9 cellular contexts compared by ENCODE assay signal in the genomic region with DNA sequence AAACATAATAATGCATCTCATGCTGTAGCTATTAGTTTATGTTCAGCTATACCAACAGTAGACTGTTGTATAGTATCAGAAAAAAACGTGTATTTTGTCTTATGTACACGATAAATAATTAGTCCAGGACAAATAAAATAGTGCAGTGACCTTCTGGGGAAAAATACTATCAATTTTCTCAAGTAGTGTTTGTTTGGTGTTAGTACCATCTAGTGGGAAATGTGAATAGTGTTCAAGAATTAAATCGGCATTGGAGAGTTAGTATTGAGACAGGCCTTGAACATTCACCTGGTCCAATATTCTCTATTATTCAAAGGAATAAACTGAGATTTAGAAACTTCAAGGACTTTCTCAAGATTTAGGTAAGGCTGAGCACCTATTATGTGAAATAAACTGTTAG. TPM values are rescaled to one million over a fixed set of nuclear protein-coding genes. Genes with fewer than 3 reads are reported as not detected.
DNase-seq lines count a peak whose midpoint lies in the region; ATAC-seq and TF ChIP-seq lines count a peak whose summit lies in the region.
"Had no signal": no experiment of that assay in that cellular context is flagged by ENCODE, and none has a peak within 500 bp of the region (broad histone marks: within the 10 kb centered on the region; RNA-seq: fewer than 3 reads in every experiment).

No MANE protein-coding gene starts in this region.

- no peaks in the 10 kb centered on the region for H4K20me1 ChIP-seq in SK-N-SH (ENCODE audit: insufficient read depth)

- peak; percentile 86 for TF ChIP-seq RAD21 in SK-N-SH (IDR thresholded peaks at IDR 0.05; ENCODE audit: low read length)

- no peaks in the 10 kb centered on the region for H3K9me2 ChIP-seq in SK-N-SH

- intact Hi-C loops in heart right ventricle (cut with DNase I) = loop anchor here in 5 of 10 donors (5.0 to 10.0 kb wide), 3 partner anchors 122 to 295 kb away; a partner anchor contains a TSS

- peaks cover 5% of the 10 kb centered on the region for H3K27me3 Mint-ChIP-seq in activated CD8-positive, alpha-beta T cell treated with anti-CD3 and anti-CD28 coated beads, Interleukin-2, amount 10 ng/mL, durations not matched to agents 7 days and 5 days (ENCODE audit: low read depth)

- H3K36me3 ChIP-seq in SK-N-SH (replicated peaks in 1 of 2; ENCODE audit: control insufficient read depth in 1 of 2, insufficient read depth in 2 of 2, low read length in 1 of 2) (no peaks in the 10 kb centered on the region), heart right ventricle (no peaks in the 10 kb centered on the region)

- H3K4me2 ChIP-seq in SK-N-SH = no peak overlapping the region

- H3K4me3 ChIP-seq in SK-N-SH (ENCODE audit: low read depth in 2 of 2, low read length in 1 of 2) = no peak overlapping the region
- H3K4me3 ChIP-seq in heart right ventricle = no peak overlapping the region

- no peak overlapping the region for H3K27ac Mint-ChIP-seq in activated CD8-positive, alpha-beta T cell treated with anti-CD3 and anti-CD28 coated beads, Interleukin-2, amount 10 ng/mL, durations not matched to agents 7 days and 5 days

- H3K9me3 Mint-ChIP-seq in activated CD8-positive, alpha-beta T cell treated with anti-CD3 and anti-CD28 coated beads, Interleukin-2, amount 10 ng/mL, durations not matched to agents 7 days and 5 days (ENCODE audit: insufficient read depth) = no peaks in the 10 kb centered on the region
- H3K9me3 Mint-ChIP-seq: CD8-positive, alpha-beta memory T cell had no signal

- H3K9ac ChIP-seq in SK-N-SH = no peak overlapping the region

- no peak overlapping the region for H2AFZ ChIP-seq in SK-N-SH (ENCODE audit: low read depth)

- no peak overlapping the region for H3K4me3 Mint-ChIP-seq in activated CD8-positive, alpha-beta T cell treated with anti-CD3 and anti-CD28 coated beads, Interleukin-2, amount 10 ng/mL, durations not matched to agents 7 days and 5 days
- H3K4me3 Mint-ChIP-seq: CD8-positive, alpha-beta memory T cell had no signal

- H3K9me3 ChIP-seq in SK-N-SH (no peaks in the 10 kb centered on the region), heart right ventricle (no peaks in the 10 kb centered on the region)

- H3F3A ChIP-seq in SK-N-SH (replicated peaks; ENCODE audit: insufficient read depth) = no peaks in the 10 kb centered on the region

- no peaks in the 10 kb centered on the region for H3K4me1 Mint-ChIP-seq in activated CD8-positive, alpha-beta T cell treated with anti-CD3 and anti-CD28 coated beads, Interleukin-2, amount 10 ng/mL, durations not matched to agents 7 days and 5 days (ENCODE audit: low read depth)
- H3K4me1 Mint-ChIP-seq: CD8-positive, alpha-beta memory T cell had no signal

- ATAC-seq in heart right ventricle (peak in 4 of 8 donors; percentile 46 to 57 (median 53)), GM21786 (IDR thresholded peaks at IDR 0.05; ENCODE audit: unreplicated experiment) (no peak)
- ATAC-seq in activated CD8-positive, alpha-beta T cell treated with anti-CD3 and anti-CD28 coated beads, Interleukin-2, amount 10 ng/mL, durations not matched to agents 7 days and 5 days = no peak

- H3K79me2 ChIP-seq in SK-N-SH (ENCODE audit: insufficient read depth) = no peaks in the 10 kb centered on the region

- no peak overlapping the region for H3K27ac ChIP-seq in SK-N-SH (ENCODE audit: low read depth in 2 of 2, low read length in 1 of 2)
- no peak overlapping the region for H3K27ac ChIP-seq in heart right ventricle

- H3K27me3 ChIP-seq in SK-N-SH (ENCODE audit: insufficient read depth) (peaks cover 9% of the 10 kb centered on the region; the same call in 1 of the 2 replicates), heart right ventricle (peaks cover 0 to 4% (median 0%) of the 10 kb centered on the region in 7 donors)

- POLR2A ChIA-PET in SK-N-SH (lab: Yijun Ruan, JAX) = no interaction called here
- POLR2A ChIA-PET in activated CD8-positive, alpha-beta T cell treated with anti-CD3 and anti-CD28 coated beads, Interleukin-2, amount 10 ng/mL, durations not matched to agents 7 days and 5 days (lab: Charles Lee) = no interaction called here

- peak; percentile 78 for TF ChIP-seq CTCF in SK-N-SH (IDR thresholded peaks at IDR 0.05)
- TF ChIP-seq CTCF in heart right ventricle (IDR thresholded peaks at IDR 0.05) = peak; percentile 30 to 73 (median 56)

- peak; percentile 9 for DNase-seq in NCI-H1436 (lab: John Stamatoyannopoulos, UW)
- no peak for DNase-seq in NCI-H1436 treated with DMSO at 0.1 percent for 48 hours (lab: John Stamatoyannopoulos, UW)
- DNase-seq in SK-N-SH = peak; percentile 27
- no peak for DNase-seq in heart right ventricle
- DNase-seq in superior temporal gyrus (ENCODE audit: extremely low spot score) = peak; percentile 77
- no peak for DNase-seq in NCI-H774 (lab: John Stamatoyannopoulos, UW)
- DNase-seq in activated CD8-positive, alpha-beta T cell treated with anti-CD3 and anti-CD28 coated beads, Interleukin-2, amount 10 ng/mL, durations not matched to agents 7 days and 5 days = no peak
- DNase-seq: CD8-positive, alpha-beta memory T cell had no signal

- no peaks in the 10 kb centered on the region for H3K36me3 Mint-ChIP-seq in activated CD8-positive, alpha-beta T cell treated with anti-CD3 and anti-CD28 coated beads, Interleukin-2, amount 10 ng/mL, durations not matched to agents 7 days and 5 days (ENCODE audit: low read depth)
- H3K36me3 Mint-ChIP-seq: CD8-positive, alpha-beta memory T cell had no signal

- CTCF ChIA-PET in SK-N-SH (lab: Yijun Ruan, JAX) = interaction anchor here (0.5 to 1.6 kb wide), 6 partner anchors 10 to 299 kb away, joined by 3 to 7 read pairs (median 3); a partner anchor contains a TSS
- CTCF ChIA-PET in activated CD8-positive, alpha-beta T cell treated with anti-CD3 and anti-CD28 coated beads, Interleukin-2, amount 10 ng/mL, durations not matched to agents 7 days and 5 days (lab: Charles Lee) = interaction anchor here (1.0 to 1.7 kb wide), 3 partner anchors 290 to 535 kb away, joined by 3 to 4 read pairs (median 3); no protein-coding TSS in a partner anchor

- no peaks in the 10 kb centered on the region; a peak in 1 of 4 replicates for H3K4me1 ChIP-seq in SK-N-SH (ENCODE audit: control insufficient read depth in 1 of 2, insufficient read depth in 2 of 2, low read depth in 1 of 2, low read length in 1 of 2)
- no peaks in the 10 kb centered on the region for H3K4me1 ChIP-seq in heart right ventricle

- 2% methylated on average over 3 of the region's 3 CpGs for WGBS in SK-N-SH (ENCODE audit: low lambda C conversion rate)
- WGBS in heart right ventricle, 2 donors = 9% methylated on average over 3 of the region's 3 CpGs

- no peak for TF ChIP-seq EP300 in SK-N-SH (IDR thresholded peaks at IDR 0.05; ENCODE audit: borderline replicate concordance in 1 of 2, low read depth in 1 of 2, low read length in 1 of 2)

TF ChIP-seq in SK-N-SH, 30 proteins besides CTCF, POLR2A, EP300 and RAD21:
- TF ChIP-seq SMC3 (IDR thresholded peaks at IDR 0.05; ENCODE audit: low read depth, low read length) = peak; percentile 72
- TF ChIP-seq, protein P1, sequence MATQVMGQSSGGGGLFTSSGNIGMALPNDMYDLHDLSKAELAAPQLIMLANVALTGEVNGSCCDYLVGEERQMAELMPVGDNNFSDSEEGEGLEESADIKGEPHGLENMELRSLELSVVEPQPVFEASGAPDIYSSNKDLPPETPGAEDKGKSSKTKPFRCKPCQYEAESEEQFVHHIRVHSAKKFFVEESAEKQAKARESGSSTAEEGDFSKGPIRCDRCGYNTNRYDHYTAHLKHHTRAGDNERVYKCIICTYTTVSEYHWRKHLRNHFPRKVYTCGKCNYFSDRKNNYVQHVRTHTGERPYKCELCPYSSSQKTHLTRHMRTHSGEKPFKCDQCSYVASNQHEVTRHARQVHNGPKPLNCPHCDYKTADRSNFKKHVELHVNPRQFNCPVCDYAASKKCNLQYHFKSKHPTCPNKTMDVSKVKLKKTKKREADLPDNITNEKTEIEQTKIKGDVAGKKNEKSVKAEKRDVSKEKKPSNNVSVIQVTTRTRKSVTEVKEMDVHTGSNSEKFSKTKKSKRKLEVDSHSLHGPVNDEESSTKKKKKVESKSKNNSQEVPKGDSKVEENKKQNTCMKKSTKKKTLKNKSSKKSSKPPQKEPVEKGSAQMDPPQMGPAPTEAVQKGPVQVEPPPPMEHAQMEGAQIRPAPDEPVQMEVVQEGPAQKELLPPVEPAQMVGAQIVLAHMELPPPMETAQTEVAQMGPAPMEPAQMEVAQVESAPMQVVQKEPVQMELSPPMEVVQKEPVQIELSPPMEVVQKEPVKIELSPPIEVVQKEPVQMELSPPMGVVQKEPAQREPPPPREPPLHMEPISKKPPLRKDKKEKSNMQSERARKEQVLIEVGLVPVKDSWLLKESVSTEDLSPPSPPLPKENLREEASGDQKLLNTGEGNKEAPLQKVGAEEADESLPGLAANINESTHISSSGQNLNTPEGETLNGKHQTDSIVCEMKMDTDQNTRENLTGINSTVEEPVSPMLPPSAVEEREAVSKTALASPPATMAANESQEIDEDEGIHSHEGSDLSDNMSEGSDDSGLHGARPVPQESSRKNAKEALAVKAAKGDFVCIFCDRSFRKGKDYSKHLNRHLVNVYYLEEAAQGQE (IDR thresholded peaks at IDR 0.05; ENCODE audit: low read depth, low read length) = no peak

RNA-seq across cellular contexts. Expression of a gene that starts 21.7 kb away (rescaled TPM):
- polyA plus RNA-seq in SK-N-SH (2012; rRNA removed) (not detected in 2 replicates), heart right ventricle (not detected)
- polyA plus RNA-seq in SK-N-SH (2012; cell fraction: cytosol; rRNA removed) = not detected in 2 replicates
- polyA plus RNA-seq in SK-N-SH (2012; cell fraction: nucleus; rRNA removed) = not detected in 2 replicates
- total RNA-seq in heart right ventricle = not detected
- not detected for total RNA-seq in activated CD8-positive, alpha-beta T cell treated with anti-CD3 and anti-CD28 coated beads, Interleukin-2, amount 10 ng/mL, durations not matched to agents 7 days and 5 days
- total RNA-seq: CD8-positive, alpha-beta memory T cell had no signal
- polyA plus RNA-seq: CD8-positive, alpha-beta memory T cell had no signal

RNA-seq across cellular contexts. Expression of a gene that starts 26.9 kb away (rescaled TPM):
- polyA plus RNA-seq in SK-N-SH (2012; rRNA removed) (not detected in 2 replicates), heart right ventricle (not detected)
- not detected in 2 replicates for polyA plus RNA-seq in SK-N-SH (2012; cell fraction: cytosol; rRNA removed)
- polyA plus RNA-seq in SK-N-SH (2012; cell fraction: nucleus; rRNA removed) = not detected in 2 replicates
- not detected for total RNA-seq in heart right ventricle
- total RNA-seq in activated CD8-positive, alpha-beta T cell treated with anti-CD3 and anti-CD28 coated beads, Interleukin-2, amount 10 ng/mL, durations not matched to agents 7 days and 5 days = not detected
- total RNA-seq: CD8-positive, alpha-beta memory T cell had no signal
- polyA plus RNA-seq: CD8-positive, alpha-beta memory T cell had no signal

RNA-seq across cellular contexts. Expression of a gene that starts 42.5 kb away (rescaled TPM):
- polyA plus RNA-seq in SK-N-SH (2012; rRNA removed) (not detected in 2 replicates), heart right ventricle (not detected)
- not detected in 2 replicates for polyA plus RNA-seq in SK-N-SH (2012; cell fraction: cytosol; rRNA removed)
- polyA plus RNA-seq in SK-N-SH (2012; cell fraction: nucleus; rRNA removed) = not detected in 2 replicates
- total RNA-seq in heart right ventricle = not detected
- not detected for total RNA-seq in activated CD8-positive, alpha-beta T cell treated with anti-CD3 and anti-CD28 coated beads, Interleukin-2, amount 10 ng/mL, durations not matched to agents 7 days and 5 days
- total RNA-seq: CD8-positive, alpha-beta memory T cell had no signal
- polyA plus RNA-seq: CD8-positive, alpha-beta memory T cell had no signal

RNA-seq across cellular contexts. Expression of a gene that starts 59.0 kb away (rescaled TPM):
- polyA plus RNA-seq in SK-N-SH (2012; rRNA removed) (not detected in 2 replicates), heart right ventricle (not detected)
- not detected in 2 replicates for polyA plus RNA-seq in SK-N-SH (2012; cell fraction: cytosol; rRNA removed)
- not detected in 2 replicates for polyA plus RNA-seq in SK-N-SH (2012; cell fraction: nucleus; rRNA removed)
- total RNA-seq in heart right ventricle = not detected
- not detected for total RNA-seq in activated CD8-positive, alpha-beta T cell treated with anti-CD3 and anti-CD28 coated beads, Interleukin-2, amount 10 ng/mL, durations not matched to agents 7 days and 5 days
- total RNA-seq: CD8-positive, alpha-beta memory T cell had no signal
- polyA plus RNA-seq: CD8-positive, alpha-beta memory T cell had no signal

Comparison
In these comparisons a context has a peak if more than half of its experiments do, and no peak if none do; other contexts are left out.
1. DNase-seq: peak in NCI-H1436 (single experiment), SK-N-SH (single experiment) and superior temporal gyrus (single experiment); none in NCI-H1436 treated with DMSO at 0.1 percent for 48 hours (single experiment), heart right ventricle (0 of 2), NCI-H774 (single experiment) and activated CD8-positive, alpha-beta T cell treated with anti-CD3 and anti-CD28 coated beads, Interleukin-2, amount 10 ng/mL, durations not matched to agents 7 days and 5 days (single experiment).